ENCODE assay signal across 22 cellular contexts in the genomic region with DNA sequence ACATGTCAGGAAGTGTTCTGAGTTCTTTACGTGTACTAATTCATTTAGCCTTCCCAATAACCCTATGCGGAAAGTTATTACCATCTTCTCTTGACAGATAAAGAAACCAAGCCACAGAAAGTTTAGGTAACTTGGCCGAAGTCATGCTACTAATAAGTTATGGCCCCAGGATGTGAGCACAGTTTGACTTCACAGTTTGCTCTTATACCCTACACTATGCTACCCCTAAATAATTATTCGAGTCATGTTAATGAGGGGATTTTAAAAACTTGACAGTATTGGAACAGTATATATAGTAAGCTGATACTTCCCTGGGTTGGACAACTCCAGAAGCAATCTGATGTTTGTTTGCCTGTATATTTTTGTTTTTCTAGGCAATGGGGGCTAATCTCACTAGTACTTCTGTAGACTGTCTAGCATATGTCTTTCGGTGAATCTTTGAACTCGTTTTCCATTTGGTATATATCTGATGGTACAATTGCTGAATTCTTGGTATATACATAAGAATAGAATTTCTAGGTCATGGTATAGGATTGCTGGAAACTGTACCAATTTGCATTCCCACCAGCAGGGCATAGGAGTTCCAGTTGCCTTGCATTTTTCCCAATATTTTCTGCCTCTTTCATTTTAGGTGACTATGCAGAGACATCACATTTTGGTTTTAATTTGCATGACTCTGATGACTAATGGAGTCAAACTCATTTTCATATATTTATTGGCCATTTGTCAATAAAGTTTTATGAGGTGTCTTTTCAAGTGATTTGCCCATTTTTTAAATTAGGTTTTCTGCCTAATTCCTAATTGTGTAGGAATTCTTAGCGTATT. TPM values are rescaled to one million over a fixed set of nuclear protein-coding genes. Genes with fewer than 3 reads are reported as not detected.
DNase-seq lines count a peak whose midpoint lies in the region; ATAC-seq and TF ChIP-seq lines count a peak whose summit lies in the region.
"Had no signal": no experiment of that assay in that cellular context is flagged by ENCODE, and none has a peak within 500 bp of the region (broad histone marks: within the 10 kb centered on the region; RNA-seq: fewer than 3 reads in every experiment).

No MANE protein-coding gene starts in this region.

- H3K27me3 ChIP-seq in RWPE2 (ENCODE audit: insufficient read depth, poor library complexity, severe bottlenecking) = no peaks in the 10 kb centered on the region
- no peaks in the 10 kb centered on the region for H3K27me3 ChIP-seq in testis
- H3K27me3 ChIP-seq: BLaER1, tibial artery had no signal

- TF ChIP-seq CTCF in C4-2B (conservative IDR thresholded peaks at IDR 0.05) (0 out of 2 replicates have a peak, but pooled peaks have one; percentile 4), RWPE2 (IDR thresholded peaks at IDR 0.05; ENCODE audit: poor library complexity, severe bottlenecking) (peak; percentile 7), endothelial cell (IDR thresholded peaks at IDR 0.05; ENCODE audit: unreplicated experiment) (peak; percentile 29), progenitor cell of endocrine pancreas (IDR thresholded peaks at IDR 0.05; ENCODE audit: unreplicated experiment) (peak; percentile 16), testis (IDR thresholded peaks at IDR 0.05) (no peak)

- no peak overlapping the region for H3K4me3 Mint-ChIP-seq in endothelial cell (ENCODE audit: unreplicated experiment)
- no peak overlapping the region for H3K4me3 Mint-ChIP-seq in progenitor cell of endocrine pancreas (ENCODE audit: low read depth)
- H3K4me3 Mint-ChIP-seq: activated CD8-positive, alpha-beta memory T cell treated with anti-CD3 and anti-CD28 coated beads, Interleukin-2, amount 10 ng/mL, durations not matched to agents 7 days and 5 days; activated T-helper 1 cell treated with anti-CD3 and anti-CD28 coated beads, Interleukin-12 subunit alpha, Interleukin-12 subunit beta, Interleukin-2, Interleukin-4 antibody, amounts not matched to agents 30 ng/mL and 10 ng/mL and 1 ng/mL, durations not matched to agents 14 hours and 24 hours and 36 hours had no signal

- TF ChIP-seq POLR2A in testis (IDR thresholded peaks at IDR 0.05) = no peak

- intact Hi-C loops in testis (cut with DNase I; ENCODE audit: low total_unique reads) = no loop called here

- no peaks in the 10 kb centered on the region for H3K9me3 Mint-ChIP-seq in endothelial cell (ENCODE audit: unreplicated experiment)
- peaks cover 16% of the 10 kb centered on the region for H3K9me3 Mint-ChIP-seq in progenitor cell of endocrine pancreas (ENCODE audit: low read depth)

- H3K9me3 ChIP-seq in RWPE2 (ENCODE audit: severe bottlenecking) (no peaks in the 10 kb centered on the region), testis (no peaks in the 10 kb centered on the region)

- no peak overlapping the region for H3K27ac ChIP-seq in C4-2B
- no peak overlapping the region for H3K27ac ChIP-seq in RWPE2 (ENCODE audit: poor library complexity, severe bottlenecking)
- no peak overlapping the region for H3K27ac ChIP-seq in testis
- H3K27ac ChIP-seq: BLaER1, parathyroid adenoma, tibial artery had no signal

- H3K4me3 ChIP-seq in RWPE2 (ENCODE audit: severe bottlenecking) (no peak overlapping the region), testis (no peak overlapping the region)
- H3K4me3 ChIP-seq: BLaER1, tibial artery had no signal

- H3K27me3 Mint-ChIP-seq in endothelial cell (ENCODE audit: unreplicated experiment) (no peaks in the 10 kb centered on the region), progenitor cell of endocrine pancreas (no peaks in the 10 kb centered on the region)
- H3K27me3 Mint-ChIP-seq: activated CD8-positive, alpha-beta memory T cell treated with anti-CD3 and anti-CD28 coated beads, Interleukin-2, amount 10 ng/mL, durations not matched to agents 7 days and 5 days; IgD-negative memory B cell had no signal

- 92 to 96% methylated on average over 7 of the region's 7 CpGs for WGBS in testis, 2 donors

- H3K4me1 Mint-ChIP-seq in endothelial cell (ENCODE audit: unreplicated experiment) (no peaks in the 10 kb centered on the region), progenitor cell of endocrine pancreas (ENCODE audit: low read depth) (peaks cover 8% of the 10 kb centered on the region)

- ATAC-seq in RWPE2 (ENCODE audit: low read depth) (no peak; the same call in 2 of the 3 replicates), GM18868 (IDR thresholded peaks at IDR 0.05; ENCODE audit: unreplicated experiment) (no peak)
- ATAC-seq: activated CD8-positive, alpha-beta memory T cell treated with anti-CD3 and anti-CD28 coated beads, Interleukin-2, amount 10 ng/mL, durations not matched to agents 7 days and 5 days; left cardiac atrium had no signal

- H3K4me1 ChIP-seq in RWPE2 (ENCODE audit: insufficient read depth, poor library complexity, severe bottlenecking) = no peaks in the 10 kb centered on the region
- H3K4me1 ChIP-seq in testis = no peaks in the 10 kb centered on the region
- H3K4me1 ChIP-seq: BLaER1, parathyroid adenoma, tibial artery had no signal

- H3K36me3 Mint-ChIP-seq in endothelial cell (ENCODE audit: low read depth, unreplicated experiment) = no peaks in the 10 kb centered on the region
- H3K36me3 Mint-ChIP-seq in progenitor cell of endocrine pancreas (ENCODE audit: insufficient read depth) = no peaks in the 10 kb centered on the region
- H3K36me3 Mint-ChIP-seq: naive B cell had no signal

- no peak overlapping the region for H3K27ac Mint-ChIP-seq in endothelial cell (ENCODE audit: unreplicated experiment)
- no peak overlapping the region for H3K27ac Mint-ChIP-seq in progenitor cell of endocrine pancreas
- H3K27ac Mint-ChIP-seq: activated T-helper 1 cell treated with anti-CD3 and anti-CD28 coated beads, Interleukin-12 subunit alpha, Interleukin-12 subunit beta, Interleukin-2, Interleukin-4 antibody, amounts not matched to agents 30 ng/mL and 10 ng/mL and 1 ng/mL, durations not matched to agents 14 hours and 24 hours and 36 hours; IgD-negative memory B cell had no signal

- H3K36me3 ChIP-seq in RWPE2 (ENCODE audit: low read depth) = no peaks in the 10 kb centered on the region
- H3K36me3 ChIP-seq in testis (ENCODE audit: low read depth, missing control alignments) = no peaks in the 10 kb centered on the region
- H3K36me3 ChIP-seq: BLaER1, tibial artery had no signal

- DNase-seq in RWPE2 (ENCODE audit: low spot score) = no peak
- DNase-seq in endothelial cell (ENCODE audit: low spot score) = no peak
- DNase-seq in progenitor cell of endocrine pancreas (ENCODE audit: low spot score, unreplicated experiment) = no peak
- no peak for DNase-seq in testis
- DNase-seq in activated CD4-positive, CD25-positive, alpha-beta regulatory T cell (lab: John Stamatoyannopoulos, UW) = no peak
- DNase-seq: activated CD4-positive, alpha-beta T cell treated with anti-CD3 and anti-CD28 coated beads for 4 hours; activated CD8-positive, alpha-beta memory T cell treated with anti-CD3 and anti-CD28 coated beads, Interleukin-2, amount 10 ng/mL, durations not matched to agents 7 days and 5 days; Calu3; EL; left cardiac atrium; mesenchymal stem cell; naive B cell; NCI-H774; SHP77; stimulated activated naive CD4-positive, alpha-beta T cell; tibial artery had no signal

RNA-seq across cellular contexts. Expression of a gene that starts 29.2 kb away (rescaled TPM):
- total RNA-seq in endothelial cell (ENCODE audit: unreplicated experiment) = not detected
- total RNA-seq in progenitor cell of endocrine pancreas = not detected in 2 replicates
- total RNA-seq in testis = under 1 TPM; 0.63 to 0.81 TPM
- 2.4 TPM for polyA plus RNA-seq in testis (ENCODE audit: insufficient read depth, low read depth, low replicate concordance)
- total RNA-seq: Calu3 had no signal

RNA-seq across cellular contexts. Expression of a gene that starts 30.8 kb away (rescaled TPM):
- total RNA-seq in endothelial cell (ENCODE audit: unreplicated experiment) = 0.56 TPM
- 0.29 and 0.55 TPM in 2 replicates for total RNA-seq in progenitor cell of endocrine pancreas
- total RNA-seq in testis = 1 to 10 TPM; 1.3 to 1.5 TPM
- polyA plus RNA-seq in testis (ENCODE audit: insufficient read depth, low read depth, low replicate concordance) = 4.6 TPM

RNA-seq across cellular contexts. Expression of a gene that starts 43.4 kb away (rescaled TPM):
- total RNA-seq in endothelial cell (ENCODE audit: unreplicated experiment) = 4.8 TPM
- 16.8 and 18.9 TPM in 2 replicates for total RNA-seq in progenitor cell of endocrine pancreas
- total RNA-seq in testis = 1 to 10 TPM; 7.5 to 9.5 TPM
- polyA plus RNA-seq in testis (ENCODE audit: insufficient read depth, low read depth, low replicate concordance) = 13.4 TPM

Comparison
In these comparisons a context has a peak if more than half of its experiments do, and no peak if none do; other contexts are left out.
1. CTCF ChIP-seq: peak in C4-2B (single experiment), RWPE2 (single experiment), endothelial cell (single experiment) and progenitor cell of endocrine pancreas (single experiment); none in testis (0 of 3).